ENCODE assay signal across 1 cellular context in genomic region chr6:111642463-111643158, GRCh38.
TF ChIP-seq lines count a peak whose summit lies in the region.

No MANE protein-coding gene starts in this region.

TF ChIP-seq in HepG2, 621 proteins besides CTCF, POLR2A, EP300 and RAD21 (continued from another document and continues in another):
- 0 out of 2 replicates have a peak, but pooled peaks have one; percentile 24 for TF ChIP-seq ZNF142 (CRISPR knock-in tag; IDR thresholded peaks at IDR 0.05)
- TF ChIP-seq ARID4A (CRISPR knock-in tag; IDR thresholded peaks at IDR 0.05; ENCODE audit: borderline replicate concordance) = peak; percentile 35; the same call in 1 of the 2 replicates
- peak; percentile 34; the same call in 1 of the 2 replicates for TF ChIP-seq YEATS4 (CRISPR knock-in tag; IDR thresholded peaks at IDR 0.05; ENCODE audit: borderline replicate concordance)
- TF ChIP-seq ZSCAN29 (CRISPR knock-in tag; conservative IDR thresholded peaks at IDR 0.05) = no peak
- TF ChIP-seq ZBTB33 (CRISPR knock-in tag; IDR thresholded peaks at IDR 0.05) = peak; percentile 44; the same call in 1 of the 2 replicates
- TF ChIP-seq REPIN1 (CRISPR knock-in tag; IDR thresholded peaks at IDR 0.05; ENCODE audit: borderline replicate concordance, low read depth) = 0 out of 2 replicates have a peak, but pooled peaks have one; percentile 68
- TF ChIP-seq ZNF780A (CRISPR knock-in tag; IDR thresholded peaks at IDR 0.05) = no peak
- TF ChIP-seq ZNF800 (CRISPR knock-in tag; IDR thresholded peaks at IDR 0.05) = no peak
- TF ChIP-seq ZNF704 (CRISPR knock-in tag; IDR thresholded peaks at IDR 0.05; ENCODE audit: borderline replicate concordance) = no peak
- no peak for TF ChIP-seq NFATC3 (CRISPR knock-in tag; IDR thresholded peaks at IDR 0.05)
- no peak for TF ChIP-seq KAT7 (CRISPR knock-in tag; IDR thresholded peaks at IDR 0.05; ENCODE audit: borderline replicate concordance)
- peak; percentile 77 for TF ChIP-seq HOXA5 (CRISPR knock-in tag; IDR thresholded peaks at IDR 0.05)
- TF ChIP-seq AFF4 (CRISPR knock-in tag; IDR thresholded peaks at IDR 0.05) = no peak
- peak; percentile 68 for TF ChIP-seq FOXA3 (CRISPR knock-in tag; IDR thresholded peaks at IDR 0.05)
- TF ChIP-seq WIZ (CRISPR knock-in tag; IDR thresholded peaks at IDR 0.05) = no peak
- no peak for TF ChIP-seq MTA3 (CRISPR knock-in tag; IDR thresholded peaks at IDR 0.05)
- TF ChIP-seq RXRA (CRISPR knock-in tag; IDR thresholded peaks at IDR 0.05) = peak; percentile 92
- 0 out of 2 replicates have a peak, but pooled peaks have one; percentile 37 for TF ChIP-seq PAWR (CRISPR knock-in tag; IDR thresholded peaks at IDR 0.05; ENCODE audit: borderline replicate concordance)
- TF ChIP-seq ZC3H13 (CRISPR knock-in tag; IDR thresholded peaks at IDR 0.05) = no peak
- no peak for TF ChIP-seq ZNF207 (IDR thresholded peaks at IDR 0.05; ENCODE audit: borderline replicate concordance)
- no peak for TF ChIP-seq ZNF564 (CRISPR knock-in tag; IDR thresholded peaks at IDR 0.05)
- TF ChIP-seq GATAD2A (CRISPR knock-in tag; IDR thresholded peaks at IDR 0.05) = peak; percentile 59
- TF ChIP-seq ERF (CRISPR knock-in tag; IDR thresholded peaks at IDR 0.05) = peak; percentile 52; the same call in 1 of the 2 replicates
- TF ChIP-seq THAP11 (CRISPR knock-in tag; IDR thresholded peaks at IDR 0.05) = peak; percentile 29; the same call in 1 of the 2 replicates
- TF ChIP-seq LCORL (IDR thresholded peaks at IDR 0.05) = no peak
- TF ChIP-seq LCORL (CRISPR knock-in tag; IDR thresholded peaks at IDR 0.05) = peak; percentile 54; the same call in 1 of the 2 replicates
- TF ChIP-seq DZIP1 (CRISPR knock-in tag; IDR thresholded peaks at IDR 0.05) = no peak
- TF ChIP-seq ZNF720 (CRISPR knock-in tag; IDR thresholded peaks at IDR 0.05) = no peak
- no peak for TF ChIP-seq ZFP82 (CRISPR knock-in tag; IDR thresholded peaks at IDR 0.05; ENCODE audit: borderline replicate concordance)
- no peak for TF ChIP-seq TRIM24 (CRISPR knock-in tag; IDR thresholded peaks at IDR 0.05)
- TF ChIP-seq ZGPAT (CRISPR knock-in tag; IDR thresholded peaks at IDR 0.05) = peak; percentile 38; the same call in 1 of the 2 replicates
- TF ChIP-seq ZNF660 (CRISPR knock-in tag; IDR thresholded peaks at IDR 0.05; ENCODE audit: borderline replicate concordance, low read depth) = no peak
